ENCODE assay signal across 13 cellular contexts in the genomic region with DNA sequence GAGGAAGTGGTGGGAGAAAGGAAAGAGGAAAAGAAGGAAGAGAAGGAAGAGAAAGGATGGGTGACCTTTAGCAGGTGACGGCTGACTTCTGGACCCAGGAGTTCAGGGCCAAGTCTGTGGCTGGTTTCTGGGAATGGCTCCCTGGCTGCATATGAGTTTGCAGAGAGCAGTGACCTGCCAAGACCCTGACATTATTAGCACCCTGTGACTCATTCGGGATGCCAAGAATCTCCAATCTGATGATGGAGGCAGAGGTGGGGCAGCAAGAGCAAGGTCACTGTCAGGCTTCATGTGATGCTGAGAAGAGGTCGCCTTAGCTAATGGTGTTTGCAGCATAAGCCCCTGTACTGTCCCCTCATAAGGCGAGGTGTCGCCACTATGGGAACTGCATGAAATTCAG. TPM values are rescaled to one million over a fixed set of nuclear protein-coding genes. Genes with fewer than 3 reads are reported as not detected.
"Had no signal": no experiment of that assay in that cellular context is flagged by ENCODE, and none has a peak within 500 bp of the region (broad histone marks: within the 10 kb centered on the region; RNA-seq: fewer than 3 reads in every experiment).

No MANE protein-coding gene starts in this region.

- ATAC-seq: activated T-cell treated with anti-CD3 and anti-CD28 coated beads, Interleukin-2, amount 50 U/mL, for 4 hours; esophagus mucosa; stimulated activated naive B cell treated with anti-CD40 and anti-IgM and Interleukin-4, amounts not matched to agents 10 μg/mL and 1 μg/mL and 100 μg/mL, for 72 hours; WTC11 had no signal

- H3K36me3 ChIP-seq: tibial nerve, uterus had no signal

- H3K27ac ChIP-seq: tibial nerve had no signal

- H3K9me3 ChIP-seq: tibial nerve, uterus had no signal

- H3K27me3 ChIP-seq: tibial nerve, uterus had no signal

- H3K4me1 ChIP-seq: tibial nerve, uterus had no signal

- DNase-seq: activated CD4-positive, alpha-beta memory T cell treated with anti-CD3 and anti-CD28 coated beads, Interleukin-2, amount 10 ng/mL, durations not matched to agents 7 days and 5 days; activated CD4-positive, alpha-beta T cell treated with anti-CD3 and anti-CD28 coated beads for 4 hours; activated effector memory CD4-positive, alpha-beta T cell treated with Interleukin-2 at 50 U/mL for 16 hours; activated T-cell treated with anti-CD3 and anti-CD28 coated beads, Interleukin-2, amount 50 U/mL, for 4 hours; caudate nucleus; stimulated activated CD4-positive, alpha-beta T cell treated with anti-CD3 and anti-CD28 coated beads, Interleukin-2, amount 100 ng/mL, for 48 hours; stimulated activated naive B cell treated with anti-CD40 and anti-IgM and Interleukin-4, amounts not matched to agents 10 μg/mL and 1 μg/mL and 100 μg/mL, for 72 hours; uterus had no signal

- H3K4me3 ChIP-seq: lung, tibial nerve, uterus had no signal

RNA-seq across cellular contexts. Expression of a gene that starts 42.6 kb away (rescaled TPM):
- total RNA-seq: T-helper 1 cell treated with Interleukin-12 subunit alpha and Interleukin-12 subunit beta and Interleukin-4 antibody, amounts not matched to agents 30 ng/mL and 1 ng/mL, for 36 hours had no signal
